ENCODE assay signal across 1 cellular context in the genomic region with DNA sequence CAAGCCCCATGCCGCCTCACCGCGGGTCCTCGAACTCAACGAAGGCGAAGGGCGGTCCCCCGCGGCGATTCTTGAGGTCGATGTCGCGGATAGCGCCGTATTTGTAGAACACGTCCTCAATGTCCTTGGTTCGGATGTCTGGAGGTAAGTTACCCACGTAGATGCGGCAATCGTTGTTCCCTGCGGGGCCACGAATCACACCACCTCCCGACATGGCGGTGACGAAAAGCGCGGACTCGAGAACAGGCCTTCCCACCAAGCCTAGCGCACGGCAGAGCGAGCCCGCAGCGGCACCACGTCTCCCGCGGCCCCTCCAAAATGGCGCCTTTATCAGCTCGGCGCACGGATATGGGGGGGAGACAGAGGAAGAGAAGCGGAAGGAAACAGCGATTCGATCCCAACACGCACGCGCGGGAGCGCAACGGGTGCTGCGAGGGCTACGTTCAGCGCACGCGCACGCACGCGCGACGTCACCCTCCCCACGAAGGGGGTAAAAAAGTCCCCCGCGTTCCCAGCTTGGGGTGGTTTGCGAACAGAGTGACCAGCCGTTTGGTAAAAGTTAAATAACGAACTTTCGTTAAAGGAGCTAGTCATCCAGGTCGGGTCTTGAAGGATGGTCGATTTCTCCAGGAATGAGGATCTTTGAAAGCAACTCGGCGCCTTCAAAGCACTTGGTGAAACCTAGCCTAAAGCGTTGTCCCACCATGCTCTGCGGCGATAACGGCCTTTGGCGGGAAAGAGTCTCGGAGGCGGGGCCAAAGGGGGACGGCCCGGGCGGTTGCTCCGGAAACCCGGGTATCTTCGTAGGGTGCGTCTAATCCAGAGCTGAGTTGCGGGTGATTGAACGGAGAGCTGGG.
TF ChIP-seq lines count a peak whose summit lies in the region.

A gene with protein sequence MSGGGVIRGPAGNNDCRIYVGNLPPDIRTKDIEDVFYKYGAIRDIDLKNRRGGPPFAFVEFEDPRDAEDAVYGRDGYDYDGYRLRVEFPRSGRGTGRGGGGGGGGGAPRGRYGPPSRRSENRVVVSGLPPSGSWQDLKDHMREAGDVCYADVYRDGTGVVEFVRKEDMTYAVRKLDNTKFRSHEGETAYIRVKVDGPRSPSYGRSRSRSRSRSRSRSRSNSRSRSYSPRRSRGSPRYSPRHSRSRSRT (minus strand): TSS at position 323 of the 857 bp plus-strand sequence. CDS start 109 bp downstream, at position 214.

TF ChIP-seq in GM12878, 131 proteins besides CTCF, POLR2A, EP300 and RAD21 (continued from another document and continues in another):
- TF ChIP-seq REST (IDR thresholded peaks at IDR 0.05; ENCODE audit: low read depth, low read length), result 0 out of 2 replicates have a peak, but pooled peaks have one; percentile 4
- peak; percentile 72; the same call in 1 of the 2 replicates for TF ChIP-seq ZBTB40 (IDR thresholded peaks at IDR 0.05; ENCODE audit: borderline replicate concordance)
- TF ChIP-seq STAT3 (IDR thresholded peaks at IDR 0.05; ENCODE audit: low read depth, low read length), result no peak
- TF ChIP-seq ATF7 (IDR thresholded peaks at IDR 0.05; ENCODE audit: low read depth), result peak; percentile 91
- peak; percentile 61; the same call in 1 of the 2 replicates for TF ChIP-seq TCF3 (IDR thresholded peaks at IDR 0.05; ENCODE audit: borderline replicate concordance, insufficient read depth, low read depth, low read length)
- TF ChIP-seq PML (IDR thresholded peaks at IDR 0.05; ENCODE audit: low read length), result peak; percentile 98
- TF ChIP-seq E2F4 (IDR thresholded peaks at IDR 0.05; ENCODE audit: low read depth, low read length), result peak; percentile 93
- peak; percentile 90; the same call in 1 of the 2 replicates for TF ChIP-seq STAT1 (conservative IDR thresholded peaks at IDR 0.05)
- TF ChIP-seq SMAD1 (IDR thresholded peaks at IDR 0.05; ENCODE audit: low read depth, partially characterized antibody), result peak; percentile 35
- 0 out of 2 replicates have a peak, but pooled peaks have one; percentile 7 for TF ChIP-seq GABPA (IDR thresholded peaks at IDR 0.05; ENCODE audit: low read depth)
- 0 out of 2 replicates have a peak, but pooled peaks have one; percentile 11 for TF ChIP-seq MYB (IDR thresholded peaks at IDR 0.05; ENCODE audit: borderline replicate concordance, low read depth, low read length)
- TF ChIP-seq, protein P1, sequence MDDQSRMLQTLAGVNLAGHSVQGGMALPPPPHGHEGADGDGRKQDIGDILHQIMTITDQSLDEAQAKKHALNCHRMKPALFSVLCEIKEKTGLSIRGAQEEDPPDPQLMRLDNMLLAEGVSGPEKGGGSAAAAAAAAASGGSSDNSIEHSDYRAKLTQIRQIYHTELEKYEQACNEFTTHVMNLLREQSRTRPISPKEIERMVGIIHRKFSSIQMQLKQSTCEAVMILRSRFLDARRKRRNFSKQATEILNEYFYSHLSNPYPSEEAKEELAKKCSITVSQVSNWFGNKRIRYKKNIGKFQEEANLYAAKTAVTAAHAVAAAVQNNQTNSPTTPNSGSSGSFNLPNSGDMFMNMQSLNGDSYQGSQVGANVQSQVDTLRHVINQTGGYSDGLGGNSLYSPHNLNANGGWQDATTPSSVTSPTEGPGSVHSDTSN (IDR thresholded peaks at IDR 0.05; ENCODE audit: insufficient replicate concordance, low read depth, low read length), result peak; percentile 72
- peak; percentile 72 to 92 for TF ChIP-seq BHLHE40 (IDR thresholded peaks at IDR 0.05; ENCODE audit: borderline replicate concordance in 1 of 2, low read depth in 2 of 2, low read length in 1 of 2)
- peak; percentile 97 for TF ChIP-seq SMAD5 (IDR thresholded peaks at IDR 0.05; ENCODE audit: low read depth)
- no peak for TF ChIP-seq RCOR1 (conservative IDR thresholded peaks at IDR 0.05; ENCODE audit: low read depth, low read length)
- TF ChIP-seq CREM (IDR thresholded peaks at IDR 0.05; ENCODE audit: low read depth), result peak; percentile 75; the same call in 1 of the 2 replicates
- peak; percentile 50; the same call in 1 of the 2 replicates for TF ChIP-seq HCFC1 (IDR thresholded peaks at IDR 0.05; ENCODE audit: low read length)
- peak; percentile 88 for TF ChIP-seq CHD2 (IDR thresholded peaks at IDR 0.05; ENCODE audit: borderline replicate concordance, low read depth, low read length)
- peak; percentile 88 for TF ChIP-seq MXI1 (IDR thresholded peaks at IDR 0.05; ENCODE audit: low read depth, low read length)
- peak; percentile 90 for TF ChIP-seq PKNOX1 (IDR thresholded peaks at IDR 0.05)
- TF ChIP-seq RELB (IDR thresholded peaks at IDR 0.05; ENCODE audit: low read depth), result peak; percentile 92
- TF ChIP-seq MEF2A (IDR thresholded peaks at IDR 0.05; ENCODE audit: insufficient read depth, low read depth, low read length), result 0 out of 2 replicates have a peak, but pooled peaks have one; percentile 23
- peak; percentile 84 for TF ChIP-seq BMI1 (IDR thresholded peaks at IDR 0.05; ENCODE audit: borderline replicate concordance)
- TF ChIP-seq DPF2 (IDR thresholded peaks at IDR 0.05), result peak; percentile 27
- TF ChIP-seq SUZ12 (IDR thresholded peaks at IDR 0.05; ENCODE audit: unreplicated experiment), result no peak
- peak; percentile 39 for TF ChIP-seq CUX1 (IDR thresholded peaks at IDR 0.05; ENCODE audit: insufficient replicate concordance, low read depth, low read length)
- peak; percentile 55 for TF ChIP-seq MEF2B (IDR thresholded peaks at IDR 0.05; ENCODE audit: partially characterized antibody, poor library complexity, severe bottlenecking)
- peak; percentile 95 for TF ChIP-seq POLR2AphosphoS2 (IDR thresholded peaks at IDR 0.05; ENCODE audit: low read depth, low read length)
